20 cellular contexts compared by ENCODE assay signal in the genomic region with DNA sequence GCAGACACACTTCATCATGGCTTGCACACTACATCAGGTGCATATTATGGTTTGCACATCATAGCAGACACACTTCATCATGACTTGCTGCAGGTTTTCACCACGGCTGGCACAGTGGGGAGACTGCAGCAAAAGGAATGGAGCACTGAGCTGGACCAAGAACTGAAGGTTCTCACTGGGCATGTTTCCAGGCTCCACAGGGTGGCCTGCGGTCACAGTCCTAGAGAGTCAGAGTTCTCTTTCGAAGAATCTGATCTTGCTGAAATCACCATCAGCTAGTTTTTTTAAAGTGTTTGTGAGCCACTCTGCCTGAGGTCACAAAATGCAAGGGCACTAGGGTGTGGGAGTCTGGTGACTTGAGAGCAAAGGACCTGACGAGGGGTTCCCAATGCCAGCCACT.
"Had no signal": no experiment of that assay in that cellular context is flagged by ENCODE, and none has a peak within 500 bp of the region (broad histone marks: within the 10 kb centered on the region; RNA-seq: fewer than 3 reads in every experiment).

No MANE protein-coding gene starts in this region.

- FAIRE-seq: frontal cortex, keratinocyte had no signal

- H3K27ac ChIP-seq: colonic mucosa, tibial nerve, uterus had no signal

- ATAC-seq: activated naive CD4-positive, alpha-beta T cell treated with anti-CD3 and anti-CD28 coated beads, Interleukin-2, amount 50 U/mL, for 72 hours had no signal

- H3K27ac Mint-ChIP-seq: activated naive CD4-positive, alpha-beta T cell treated with anti-CD3 and anti-CD28 coated beads, Interleukin-2, amount 50 U/mL, for 72 hours; brain; endodermal cell; naive B cell had no signal

- H3K36me3 Mint-ChIP-seq: activated naive CD4-positive, alpha-beta T cell treated with anti-CD3 and anti-CD28 coated beads, Interleukin-2, amount 50 U/mL, for 72 hours; brain; naive B cell had no signal

- DNase-seq: activated CD4-positive, alpha-beta T cell treated with anti-CD3 and anti-CD28 coated beads, Interleukin-2, amount 50 U/mL, for 4 hours; activated CD4-positive, CD25-positive, alpha-beta regulatory T cell; activated gamma-delta T cell treated with Interleukin-2 at 50 U/mL for 16 hours; caudate nucleus; colonic mucosa; endodermal cell; hypothalamus; naive B cell; retina; stimulated activated CD4-positive, alpha-beta T cell treated with anti-CD3 and anti-CD28 coated beads, Interleukin-2, amount 100 ng/mL, for 24 hours; stimulated activated naive CD4-positive, alpha-beta T cell treated with Interleukin-2 at 50 U/mL for 16 hours; T-helper 1 cell; T-helper 9 cell; uterus had no signal

- H3K4me1 ChIP-seq: colonic mucosa, tibial nerve, uterus had no signal

- H3K27me3 ChIP-seq: colonic mucosa, tibial nerve, uterus had no signal

- H3K9me3 ChIP-seq: colonic mucosa, tibial nerve, uterus had no signal

- H3K4me3 ChIP-seq: colonic mucosa, tibial nerve, uterus had no signal

- H3K4me1 Mint-ChIP-seq: naive B cell, neural crest cell had no signal

- H3K9me3 Mint-ChIP-seq: activated naive CD4-positive, alpha-beta T cell treated with anti-CD3 and anti-CD28 coated beads, Interleukin-2, amount 50 U/mL, for 72 hours; endodermal cell; neural crest cell had no signal

- H3K4me3 Mint-ChIP-seq: brain, endodermal cell, naive B cell, neural crest cell had no signal

- H3K36me3 ChIP-seq: colonic mucosa, tibial nerve, uterus had no signal
